In genomic region chr5:527646-528591, GRCh38 we compare ENCODE assay signal across 13 cellular contexts. TPM values are rescaled to one million over a fixed set of nuclear protein-coding genes. Genes with fewer than 3 reads are reported as not detected.
A peak's percentile ranks its signal among the peaks of the same experiment; 100 is the strongest.
DNase-seq lines count a peak whose midpoint lies in the region; ATAC-seq and TF ChIP-seq lines count a peak whose summit lies in the region.
"Had no signal": no experiment of that assay in that cellular context is flagged by ENCODE, and none has a peak within 500 bp of the region (broad histone marks: within the 10 kb centered on the region; RNA-seq: fewer than 3 reads in every experiment).

No MANE protein-coding gene starts in this region.

- no peaks in the 10 kb centered on the region for H3K9me2 ChIP-seq in PC-3 (replicated peaks; ENCODE audit: low read length)

- TF ChIP-seq CTCF in lower lobe of right lung (IDR thresholded peaks at IDR 0.05) (no peak), PC-3 (conservative IDR thresholded peaks at IDR 0.05; ENCODE audit: low read depth, low read length) (no peak)

- DNase-seq in CD8-positive, alpha-beta memory T cell = peak in 1 of 5 donors; percentile 35
- DNase-seq in GM19238 (ENCODE audit: insufficient read length, low spot score) (peak; percentile 74), lower lobe of right lung (peak; percentile 41), caudate nucleus (lab: John Stamatoyannopoulos, UW) (no peak), COR-L47 (lab: John Stamatoyannopoulos, UW) (no peak), PC-3 (no peak)
- peak; percentile 64 for DNase-seq in activated naive CD4-positive, alpha-beta T cell treated with anti-CD3 and anti-CD28 coated beads, Interleukin-2, amount 10 ng/mL, durations not matched to agents 7 days and 5 days
- DNase-seq in stimulated activated naive B cell treated with anti-CD40 and anti-IgM and Interleukin-4, amounts not matched to agents 10 μg/mL and 1 μg/mL and 100 μg/mL, for 72 hours = no peak
- DNase-seq: activated T-cell treated with anti-CD3 and anti-CD28 coated beads, Interleukin-2, amount 50 U/mL, for 4 hours; central memory CD4-positive, alpha-beta T cell; HCEC 1CT; T1000; trophoblast cell had no signal

- H3K4me2 ChIP-seq in PC-3 (ENCODE audit: low read length) = no peak overlapping the region

- H3K4me3 Mint-ChIP-seq in CD8-positive, alpha-beta memory T cell = peak overlapping the region in 4 of 7 donors; percentile 34 to 78 (median 62)
- peak overlapping the region; percentile 19 for H3K4me3 Mint-ChIP-seq in activated naive CD4-positive, alpha-beta T cell treated with anti-CD3 and anti-CD28 coated beads, Interleukin-2, amount 10 ng/mL, durations not matched to agents 7 days and 5 days
- H3K4me3 Mint-ChIP-seq in stimulated activated naive B cell treated with anti-CD40 and anti-IgM and Interleukin-4, amounts not matched to agents 10 μg/mL and 1 μg/mL and 100 μg/mL, for 72 hours = peak overlapping the region in 1 of 2 donors; percentile 39

- no peaks in the 10 kb centered on the region for H3K36me3 Mint-ChIP-seq in CD8-positive, alpha-beta memory T cell
- peaks cover 4% of the 10 kb centered on the region for H3K36me3 Mint-ChIP-seq in activated naive CD4-positive, alpha-beta T cell treated with anti-CD3 and anti-CD28 coated beads, Interleukin-2, amount 10 ng/mL, durations not matched to agents 7 days and 5 days
- no peaks in the 10 kb centered on the region for H3K36me3 Mint-ChIP-seq in stimulated activated naive B cell treated with anti-CD40 and anti-IgM and Interleukin-4, amounts not matched to agents 10 μg/mL and 1 μg/mL and 100 μg/mL, for 72 hours

- H3K79me2 ChIP-seq in PC-3 (ENCODE audit: low read length) = no peaks in the 10 kb centered on the region

- no peaks in the 10 kb centered on the region for H3F3A ChIP-seq in PC-3 (ENCODE audit: low read length, unreplicated experiment)

- no peak overlapping the region for H2AFZ ChIP-seq in PC-3 (ENCODE audit: low read length)

- no peaks in the 10 kb centered on the region for H3K36me3 ChIP-seq in CD8-positive, alpha-beta memory T cell (ENCODE audit: insufficient read depth, low read length)
- H3K36me3 ChIP-seq in lower lobe of right lung (no peaks in the 10 kb centered on the region), PC-3 (ENCODE audit: low read depth, low read length) (no peaks in the 10 kb centered on the region)

- no peaks in the 10 kb centered on the region for H3K9me3 Mint-ChIP-seq in CD8-positive, alpha-beta memory T cell
- H3K9me3 Mint-ChIP-seq in activated naive CD4-positive, alpha-beta T cell treated with anti-CD3 and anti-CD28 coated beads, Interleukin-2, amount 10 ng/mL, durations not matched to agents 7 days and 5 days = no peaks in the 10 kb centered on the region
- no peaks in the 10 kb centered on the region for H3K9me3 Mint-ChIP-seq in stimulated activated naive B cell treated with anti-CD40 and anti-IgM and Interleukin-4, amounts not matched to agents 10 μg/mL and 1 μg/mL and 100 μg/mL, for 72 hours
- H3K9me3 Mint-ChIP-seq: activated T-cell treated with anti-CD3 and anti-CD28 coated beads, Interleukin-2, amount 50 U/mL, for 4 hours had no signal

- no peak overlapping the region for H3K27ac Mint-ChIP-seq in CD8-positive, alpha-beta memory T cell
- peak overlapping the region; percentile 52 for H3K27ac Mint-ChIP-seq in activated naive CD4-positive, alpha-beta T cell treated with anti-CD3 and anti-CD28 coated beads, Interleukin-2, amount 10 ng/mL, durations not matched to agents 7 days and 5 days
- H3K27ac Mint-ChIP-seq in stimulated activated naive B cell treated with anti-CD40 and anti-IgM and Interleukin-4, amounts not matched to agents 10 μg/mL and 1 μg/mL and 100 μg/mL, for 72 hours = no peak overlapping the region

- POLR2A ChIA-PET in CD8-positive, alpha-beta memory T cell (lab: Charles Lee) = no interaction called here
- POLR2A ChIA-PET in PC-3 (lab: Charles Lee; ENCODE audit: unreplicated experiment) = no interaction called here

- H3K4me3 ChIP-seq in CD8-positive, alpha-beta memory T cell (ENCODE audit: low read length) = no peak overlapping the region
- H3K4me3 ChIP-seq in lower lobe of right lung = no peak overlapping the region
- no peak overlapping the region for H3K4me3 ChIP-seq in PC-3 (ENCODE audit: low read length)

- intact Hi-C loops in lower lobe of right lung (cut with DNase I) (no loop called here), PC-3 (cut with micrococcal nuclease) (no loop called here)

- ATAC-seq in lower lobe of right lung = no peak
- ATAC-seq in PC-3 = no peak
- no peak for ATAC-seq in stimulated activated naive B cell treated with anti-CD40 and anti-IgM and Interleukin-4, amounts not matched to agents 10 μg/mL and 1 μg/mL and 100 μg/mL, for 72 hours (replicated peaks)

- BruUV-seq in PC-3 (replicated peaks; lab: Mats Ljungman, UMichigan) = no TSS peak

- H3K4me1 ChIP-seq in CD8-positive, alpha-beta memory T cell (ENCODE audit: insufficient read depth, low read length) = peaks cover 8% of the 10 kb centered on the region
- H3K4me1 ChIP-seq in lower lobe of right lung = peaks cover 24% of the 10 kb centered on the region
- H3K4me1 ChIP-seq in PC-3 (ENCODE audit: insufficient read depth, low read length) = no peaks in the 10 kb centered on the region

- peaks cover 41% of the 10 kb centered on the region for H3K27me3 ChIP-seq in CD8-positive, alpha-beta memory T cell (ENCODE audit: insufficient read depth, low read length, poor library complexity, severe bottlenecking)
- H3K27me3 ChIP-seq in lower lobe of right lung (ENCODE audit: low read depth) = peaks cover 90% of the 10 kb centered on the region
- peaks cover 59% of the 10 kb centered on the region for H3K27me3 ChIP-seq in PC-3 (ENCODE audit: low read length)

- peaks cover 39 to 61% of the 10 kb centered on the region in 2 donors for H3K27me3 Mint-ChIP-seq in CD8-positive, alpha-beta memory T cell
- H3K27me3 Mint-ChIP-seq in activated naive CD4-positive, alpha-beta T cell treated with anti-CD3 and anti-CD28 coated beads, Interleukin-2, amount 10 ng/mL, durations not matched to agents 7 days and 5 days = peaks cover 94% of the 10 kb centered on the region
- peaks cover 55 to 71% of the 10 kb centered on the region in 2 donors for H3K27me3 Mint-ChIP-seq in stimulated activated naive B cell treated with anti-CD40 and anti-IgM and Interleukin-4, amounts not matched to agents 10 μg/mL and 1 μg/mL and 100 μg/mL, for 72 hours

- no peak overlapping the region for H3K9ac ChIP-seq in PC-3 (ENCODE audit: low read length)

- H3K27ac ChIP-seq in CD8-positive, alpha-beta memory T cell (ENCODE audit: low read depth, low read length) = no peak overlapping the region
- H3K27ac ChIP-seq in lower lobe of right lung (no peak overlapping the region), caudate nucleus (ENCODE audit: low read depth, low read length) (no peak overlapping the region), PC-3 (ENCODE audit: low read length) (no peak overlapping the region)

- no peaks in the 10 kb centered on the region for H3K9me3 ChIP-seq in CD8-positive, alpha-beta memory T cell (ENCODE audit: low read length)
- no peaks in the 10 kb centered on the region for H3K9me3 ChIP-seq in lower lobe of right lung
- no peaks in the 10 kb centered on the region for H3K9me3 ChIP-seq in PC-3 (ENCODE audit: low read length)

- H4K20me1 ChIP-seq in PC-3 (ENCODE audit: low read length) = no peaks in the 10 kb centered on the region

- peaks cover 23 to 45% (median 31%) of the 10 kb centered on the region in 3 donors for H3K4me1 Mint-ChIP-seq in CD8-positive, alpha-beta memory T cell
- H3K4me1 Mint-ChIP-seq in activated naive CD4-positive, alpha-beta T cell treated with anti-CD3 and anti-CD28 coated beads, Interleukin-2, amount 10 ng/mL, durations not matched to agents 7 days and 5 days = peaks cover 49% of the 10 kb centered on the region
- H3K4me1 Mint-ChIP-seq in stimulated activated naive B cell treated with anti-CD40 and anti-IgM and Interleukin-4, amounts not matched to agents 10 μg/mL and 1 μg/mL and 100 μg/mL, for 72 hours = peaks cover 42 to 68% of the 10 kb centered on the region in 2 donors

- CTCF ChIA-PET in CD8-positive, alpha-beta memory T cell (lab: Charles Lee) = no interaction called here
- CTCF ChIA-PET in activated naive CD4-positive, alpha-beta T cell treated with anti-CD3 and anti-CD28 coated beads, Interleukin-2, amount 10 ng/mL, durations not matched to agents 7 days and 5 days (lab: Charles Lee) = interaction anchor here (1.4 kb wide), 1 partner anchor 81 kb away, joined by 3 read pairs; no protein-coding TSS in a partner anchor
- CTCF ChIA-PET in PC-3 (lab: Charles Lee) = no interaction called here

RNA-seq across cellular contexts. Expression of gene SLC9A3, which starts 3.7 kb away (rescaled TPM):
- 1 to 10 TPM; 2.4 to 2.6 TPM for total RNA-seq in CD8-positive, alpha-beta memory T cell
- 2.5 TPM for polyA plus RNA-seq in CD8-positive, alpha-beta memory T cell
- 1.1 TPM for total RNA-seq in lower lobe of right lung
- total RNA-seq in PC-3 (2014; rRNA removed) = 4.7 and 4.9 TPM in 2 replicates

Comparison
In these comparisons a context has a peak if more than half of its experiments do, and no peak if none do; other contexts are left out.
1. DNase-seq: peak in GM19238 (single experiment), activated naive CD4-positive, alpha-beta T cell treated with anti-CD3 and anti-CD28 coated beads, Interleukin-2, amount 10 ng/mL, durations not matched to agents 7 days and 5 days (single experiment) and lower lobe of right lung (single experiment); none in caudate nucleus (0 of 61), COR-L47 (single experiment), PC-3 (single experiment) and stimulated activated naive B cell treated with anti-CD40 and anti-IgM and Interleukin-4, amounts not matched to agents 10 μg/mL and 1 μg/mL and 100 μg/mL, for 72 hours (single experiment).